Comparison of ENCODE assay signal across 16 cellular contexts in genomic region chr10:48449501-48450232, GRCh38.
DNase-seq lines count a peak whose midpoint lies in the region; ATAC-seq and TF ChIP-seq lines count a peak whose summit lies in the region.
"Had no signal": no experiment of that assay in that cellular context is flagged by ENCODE, and none has a peak within 500 bp of the region (broad histone marks: within the 10 kb centered on the region; RNA-seq: fewer than 3 reads in every experiment).

No MANE protein-coding gene starts in this region.

- no peak for TF ChIP-seq CTCF in GM10248 (IDR thresholded peaks at IDR 0.05; ENCODE audit: control extremely low read depth, extremely low read depth, low read depth, missing control alignments)
- TF ChIP-seq CTCF in activated B cell treated with CpG ODN at 0.5 μM for 24 hours (IDR thresholded peaks at IDR 0.05), result no peak
- TF ChIP-seq CTCF in GM13976 (IDR thresholded peaks at IDR 0.05; ENCODE audit: borderline replicate concordance, control extremely low read depth, extremely low read depth, insufficient read depth, missing control alignments), result no peak
- no peak for TF ChIP-seq CTCF in mesothelial cell of epicardium (IDR thresholded peaks at IDR 0.05; ENCODE audit: unreplicated experiment)

- H3K4me1 Mint-ChIP-seq in activated B cell treated with CpG ODN at 0.5 μM for 24 hours (no peaks in the 10 kb centered on the region), mesothelial cell of epicardium (peaks cover 24% of the 10 kb centered on the region)

- in situ Hi-C loops in GM13976 (cut with MboI; ENCODE audit: low sequenced_read_pairs, unreplicated experiment), result no loop called here

- H3K4me3 Mint-ChIP-seq in activated B cell treated with CpG ODN at 0.5 μM for 24 hours, result no peak overlapping the region
- H3K4me3 Mint-ChIP-seq in mesothelial cell of epicardium, result no peak overlapping the region
- H3K4me3 Mint-ChIP-seq: GM23338; neural crest cell; stimulated activated naive CD8-positive, alpha-beta T cell treated with anti-CD3 and anti-CD28 coated beads, Interleukin-15, Interleukin-2, amounts not matched to agents 100 ng/mL and 50 ng/mL, for 24 hours had no signal

- ATAC-seq in activated B cell treated with CpG ODN at 0.5 μM for 24 hours (ENCODE audit: low read depth) (no peak), HG03108 (IDR thresholded peaks at IDR 0.05; ENCODE audit: unreplicated experiment) (no peak)
- ATAC-seq: GM23338, left lung had no signal

- DNase-seq in GM10248 (ENCODE audit: extremely low spot score) (peak; percentile 21), activated B cell treated with CpG ODN at 0.5 μM for 24 hours (peak; percentile 11), hepatic stellate cell (ENCODE audit: low spot score) (peak; percentile 5), retina (peak; percentile 2), GM13976 (ENCODE audit: low spot score) (no peak), NCI-H526 (lab: John Stamatoyannopoulos, UW) (no peak), mesothelial cell of epicardium (ENCODE audit: low spot score in 2 of 2, unreplicated experiment in 2 of 2) (no peak)
- DNase-seq: activated CD4-positive, alpha-beta T cell treated with anti-CD3 and anti-CD28 coated beads for 1 hour; DMS 273 treated with DMSO at 0.1 percent for 48 hours; NCI-H2171; T-helper 2 cell had no signal

- H3K27ac Mint-ChIP-seq in activated B cell treated with CpG ODN at 0.5 μM for 24 hours (no peak overlapping the region), mesothelial cell of epicardium (no peak overlapping the region)
- H3K27ac Mint-ChIP-seq: GM23338; stimulated activated naive CD8-positive, alpha-beta T cell treated with anti-CD3 and anti-CD28 coated beads, Interleukin-15, Interleukin-2, amounts not matched to agents 100 ng/mL and 50 ng/mL, for 24 hours had no signal

- CTCF ChIA-PET in GM10248 (lab: Yijun Ruan, JAX) (interaction anchor here (1.1 kb wide), 1 partner anchor 206 kb away, joined by 3 read pairs; no protein-coding TSS in a partner anchor), activated B cell treated with CpG ODN at 0.5 μM for 24 hours (lab: Charles Lee) (no interaction called here)

- POLR2A ChIA-PET in GM10248 (lab: Yijun Ruan, JAX), result no interaction called here
- POLR2A ChIA-PET in activated B cell treated with CpG ODN at 0.5 μM for 24 hours (lab: Charles Lee), result no interaction called here

- intact Hi-C loops in activated B cell treated with CpG ODN at 0.5 μM for 24 hours (cut with micrococcal nuclease), result no loop called here

- no peaks in the 10 kb centered on the region for H3K9me3 Mint-ChIP-seq in activated B cell treated with CpG ODN at 0.5 μM for 24 hours
- no peaks in the 10 kb centered on the region for H3K9me3 Mint-ChIP-seq in mesothelial cell of epicardium
- H3K9me3 Mint-ChIP-seq: GM23338; neural crest cell; stimulated activated naive CD8-positive, alpha-beta T cell treated with anti-CD3 and anti-CD28 coated beads, Interleukin-15, Interleukin-2, amounts not matched to agents 100 ng/mL and 50 ng/mL, for 24 hours had no signal

- H3K36me3 Mint-ChIP-seq in activated B cell treated with CpG ODN at 0.5 μM for 24 hours (ENCODE audit: low read depth) (peaks cover 3% of the 10 kb centered on the region), mesothelial cell of epicardium (no peaks in the 10 kb centered on the region)

- H3K27me3 Mint-ChIP-seq in activated B cell treated with CpG ODN at 0.5 μM for 24 hours, result peaks cover 4% of the 10 kb centered on the region
- H3K27me3 Mint-ChIP-seq in mesothelial cell of epicardium (ENCODE audit: low read depth), result no peaks in the 10 kb centered on the region
- H3K27me3 Mint-ChIP-seq: stimulated activated naive CD8-positive, alpha-beta T cell treated with anti-CD3 and anti-CD28 coated beads, Interleukin-15, Interleukin-2, amounts not matched to agents 100 ng/mL and 50 ng/mL, for 24 hours had no signal

Comparison
In these comparisons a context has a peak if more than half of its experiments do, and no peak if none do; other contexts are left out.
1. DNase-seq: peak in GM10248 (single experiment), activated B cell treated with CpG ODN at 0.5 μM for 24 hours (single experiment), hepatic stellate cell (single experiment) and retina (single experiment); none in GM13976 (single experiment), NCI-H526 (0 of 2) and mesothelial cell of epicardium (0 of 2).